Comparison of ENCODE assay signal across 1 cellular context in genomic region chr12:114407034-114407420, GRCh38.
TF ChIP-seq lines count a peak whose summit lies in the region.

No MANE protein-coding gene starts in this region.

TF ChIP-seq in IMR-90, 13 proteins besides CTCF, POLR2A, EP300 and RAD21 (continued from another document):
- TF ChIP-seq, protein P1, sequence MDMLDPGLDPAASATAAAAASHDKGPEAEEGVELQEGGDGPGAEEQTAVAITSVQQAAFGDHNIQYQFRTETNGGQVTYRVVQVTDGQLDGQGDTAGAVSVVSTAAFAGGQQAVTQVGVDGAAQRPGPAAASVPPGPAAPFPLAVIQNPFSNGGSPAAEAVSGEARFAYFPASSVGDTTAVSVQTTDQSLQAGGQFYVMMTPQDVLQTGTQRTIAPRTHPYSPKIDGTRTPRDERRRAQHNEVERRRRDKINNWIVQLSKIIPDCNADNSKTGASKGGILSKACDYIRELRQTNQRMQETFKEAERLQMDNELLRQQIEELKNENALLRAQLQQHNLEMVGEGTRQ (IDR thresholded peaks at IDR 0.05; ENCODE audit: low read depth, low read length) = no peak
- no peak for TF ChIP-seq MAZ (IDR thresholded peaks at IDR 0.05; ENCODE audit: borderline replicate concordance, low read depth, low read length)
- no peak for TF ChIP-seq ELK1 (IDR thresholded peaks at IDR 0.05; ENCODE audit: borderline replicate concordance, low read depth, low read length)
- no peak for TF ChIP-seq MXI1 (IDR thresholded peaks at IDR 0.05; ENCODE audit: borderline replicate concordance, low read depth, low read length)
- no peak for TF ChIP-seq NFE2L2 (IDR thresholded peaks at IDR 0.05; ENCODE audit: low read depth, low read length)
- no peak for TF ChIP-seq BHLHE40 (IDR thresholded peaks at IDR 0.05; ENCODE audit: low read depth, low read length)
- TF ChIP-seq RFX5 (IDR thresholded peaks at IDR 0.05; ENCODE audit: low read depth, low read length) = no peak
- no peak for TF ChIP-seq MAFK (IDR thresholded peaks at IDR 0.05; ENCODE audit: low read depth, low read length)
